15 cellular contexts compared by ENCODE assay signal in genomic region chr2:163121483-163121882, GRCh38.
DNase-seq lines count a peak whose midpoint lies in the region; ATAC-seq and TF ChIP-seq lines count a peak whose summit lies in the region.
"Had no signal": no experiment of that assay in that cellular context is flagged by ENCODE, and none has a peak within 500 bp of the region (broad histone marks: within the 10 kb centered on the region; RNA-seq: fewer than 3 reads in every experiment).

No MANE protein-coding gene starts in this region.

- H4K12ac ChIP-seq in trophoblast cell (ENCODE audit: low read depth, low read length): no peak overlapping the region

- no peak overlapping the region for H3K27ac Mint-ChIP-seq in stimulated activated naive B cell treated with anti-CD40 and anti-IgM and Interleukin-4, amounts not matched to agents 10 μg/mL and 1 μg/mL and 100 μg/mL, for 72 hours

- peak; percentile 39 for ATAC-seq in GM21786 (IDR thresholded peaks at IDR 0.05; ENCODE audit: unreplicated experiment)
- peak; percentile 39 for ATAC-seq in HG03520 (IDR thresholded peaks at IDR 0.05; ENCODE audit: unreplicated experiment)
- ATAC-seq in left lobe of liver: peak; percentile 46
- ATAC-seq in stimulated activated naive B cell treated with anti-CD40 and anti-IgM and Interleukin-4, amounts not matched to agents 10 μg/mL and 1 μg/mL and 100 μg/mL, for 72 hours (replicated peaks): no peak
- ATAC-seq: K562 had no signal

- no peak overlapping the region for H2AK5ac ChIP-seq in trophoblast cell (ENCODE audit: low read length)

- H3K9ac ChIP-seq in trophoblast cell (ENCODE audit: low read length): no peak overlapping the region

- H3K9me3 ChIP-seq in trophoblast cell (ENCODE audit: insufficient read depth, low read depth, low read length): no peaks in the 10 kb centered on the region

- no peaks in the 10 kb centered on the region for H3K36me3 Mint-ChIP-seq in stimulated activated naive B cell treated with anti-CD40 and anti-IgM and Interleukin-4, amounts not matched to agents 10 μg/mL and 1 μg/mL and 100 μg/mL, for 72 hours

- no peak overlapping the region for H2BK12ac ChIP-seq in trophoblast cell (ENCODE audit: low read length)

- H2AFZ ChIP-seq in trophoblast cell (ENCODE audit: insufficient read depth, low read length, poor library complexity): no peak overlapping the region

- no peaks in the 10 kb centered on the region for H3K36me3 ChIP-seq in trophoblast cell (ENCODE audit: control insufficient read depth in 1 of 2, insufficient read depth in 2 of 2, low read length in 2 of 2)

- H3K4me2 ChIP-seq in trophoblast cell (ENCODE audit: low read length): no peak overlapping the region

- H3K27ac ChIP-seq in trophoblast cell (ENCODE audit: low read depth, low read length): no peak overlapping the region
- H3K27ac ChIP-seq: C4-2B had no signal

- no peak overlapping the region for H3K14ac ChIP-seq in trophoblast cell (ENCODE audit: low read length)

- peaks cover 0 to 5% of the 10 kb centered on the region in 2 donors for H3K27me3 Mint-ChIP-seq in stimulated activated naive B cell treated with anti-CD40 and anti-IgM and Interleukin-4, amounts not matched to agents 10 μg/mL and 1 μg/mL and 100 μg/mL, for 72 hours

- H3K4me3 ChIP-seq in trophoblast cell (ENCODE audit: low read depth, low read length): no peak overlapping the region
- H3K4me3 ChIP-seq: K562 had no signal

- H3K79me2 ChIP-seq in trophoblast cell (ENCODE audit: control insufficient read depth, insufficient read depth, low read length, poor library complexity): no peaks in the 10 kb centered on the region

- H3K23ac ChIP-seq in trophoblast cell (ENCODE audit: low read length): no peak overlapping the region

- H3K4me3 Mint-ChIP-seq in stimulated activated naive B cell treated with anti-CD40 and anti-IgM and Interleukin-4, amounts not matched to agents 10 μg/mL and 1 μg/mL and 100 μg/mL, for 72 hours: no peak overlapping the region

- H3K79me1 ChIP-seq in trophoblast cell (ENCODE audit: low read length): no peaks in the 10 kb centered on the region

- H2BK5ac ChIP-seq in trophoblast cell (ENCODE audit: low read depth, low read length, poor library complexity): no peak overlapping the region

- H2BK120ac ChIP-seq in trophoblast cell (ENCODE audit: insufficient read depth, low read length, poor library complexity): peak overlapping the region; percentile 24

- no peak overlapping the region for H3K4ac ChIP-seq in trophoblast cell (ENCODE audit: low read depth, low read length)

- H4K91ac ChIP-seq in trophoblast cell (ENCODE audit: low read depth, low read length): no peak overlapping the region

- TF ChIP-seq POLR2A in erythroblast (IDR thresholded peaks at IDR 0.05; ENCODE audit: low read length): no peak

- no peaks in the 10 kb centered on the region for H3K9me3 Mint-ChIP-seq in stimulated activated naive B cell treated with anti-CD40 and anti-IgM and Interleukin-4, amounts not matched to agents 10 μg/mL and 1 μg/mL and 100 μg/mL, for 72 hours

- H3K4me1 Mint-ChIP-seq in stimulated activated naive B cell treated with anti-CD40 and anti-IgM and Interleukin-4, amounts not matched to agents 10 μg/mL and 1 μg/mL and 100 μg/mL, for 72 hours: no peaks in the 10 kb centered on the region

- DNase-seq in left lobe of liver (ENCODE audit: low spot score): no peak
- DNase-seq in trophoblast cell: no peak
- no peak for DNase-seq in T-helper 2 cell
- DNase-seq in erythroblast (lab: John Stamatoyannopoulos, UW): no peak
- DNase-seq in stimulated activated naive B cell treated with anti-CD40 and anti-IgM and Interleukin-4, amounts not matched to agents 10 μg/mL and 1 μg/mL and 100 μg/mL, for 72 hours: no peak
- DNase-seq: AML-193, DMS79, HCEC 1CT, NCI-H1105, NCI-H2081 treated with DMSO at 0.1 percent for 48 hours, NCI-H524 had no signal

- H3K4me1 ChIP-seq in trophoblast cell (ENCODE audit: control insufficient read depth in 1 of 2, insufficient read depth in 2 of 2, low read length in 2 of 2): peaks cover 3% of the 10 kb centered on the region in 2 experiments

- H4K8ac ChIP-seq in trophoblast cell (ENCODE audit: low read depth, low read length): no peak overlapping the region

- H3K18ac ChIP-seq in trophoblast cell (ENCODE audit: low read length): no peak overlapping the region

- no CpG with 5 or more reads among the region's 5 CpGs for WGBS in trophoblast cell (ENCODE audit: extremely low coverage, insufficient coverage, insufficient read length)

- no peaks in the 10 kb centered on the region for H3K27me3 ChIP-seq in trophoblast cell (ENCODE audit: insufficient read depth, low read length)

Comparison
In these comparisons a context has a peak if more than half of its experiments do, and no peak if none do; other contexts are left out.
1. ATAC-seq: peak in GM21786 (single experiment), HG03520 (single experiment) and left lobe of liver (single experiment); none in stimulated activated naive B cell treated with anti-CD40 and anti-IgM and Interleukin-4, amounts not matched to agents 10 μg/mL and 1 μg/mL and 100 μg/mL, for 72 hours (0 of 2).